In genomic region chr12:122790393-122791075, GRCh38 we compare ENCODE assay signal across 1 cellular context.
A peak's percentile ranks its signal among the peaks of the same experiment; 100 is the strongest.
TF ChIP-seq lines count a peak whose summit lies in the region.

No MANE protein-coding gene starts in this region.

TF ChIP-seq in HepG2, 621 proteins besides CTCF, POLR2A, EP300 and RAD21:
- TF ChIP-seq CSRNP1 (CRISPR knock-in tag; IDR thresholded peaks at IDR 0.05) (no peak), ZNF317 (CRISPR knock-in tag; IDR thresholded peaks at IDR 0.05) (no peak), SP4 (CRISPR knock-in tag; IDR thresholded peaks at IDR 0.05) (no peak), ZNF121 (CRISPR knock-in tag; IDR thresholded peaks at IDR 0.05) (0 out of 2 replicates have a peak, but pooled peaks have one; percentile 8)
